Comparison of ENCODE assay signal across 13 cellular contexts in genomic region chr10:84176836-84177474, GRCh38. TPM values are rescaled to one million over a fixed set of nuclear protein-coding genes. Genes with fewer than 3 reads are reported as not detected.
DNase-seq lines count a peak whose midpoint lies in the region; ATAC-seq and TF ChIP-seq lines count a peak whose summit lies in the region.
"Had no signal": no experiment of that assay in that cellular context is flagged by ENCODE, and none has a peak within 500 bp of the region (broad histone marks: within the 10 kb centered on the region; RNA-seq: fewer than 3 reads in every experiment).

No MANE protein-coding gene starts in this region.

- intact Hi-C loops in cardiac septum (cut with DNase I), result no loop called here

- H3K27ac Mint-ChIP-seq in activated T-helper 17 cell treated with anti-CD3 and anti-CD28 coated beads, Interleukin-2, amount 50 U/mL, for 72 hours, result peak overlapping the region; percentile 84
- peak overlapping the region; percentile 22 for H3K27ac Mint-ChIP-seq in memory B cell

- TF ChIP-seq CTCF in right atrium auricular region (IDR thresholded peaks at IDR 0.05) (no peak), foreskin keratinocyte (conservative IDR thresholded peaks at IDR 0.05) (no peak)

- H3K27ac ChIP-seq in right atrium auricular region (no peak overlapping the region), foreskin keratinocyte (no peak overlapping the region)

- no peaks in the 10 kb centered on the region for H3K36me3 Mint-ChIP-seq in activated T-helper 17 cell treated with anti-CD3 and anti-CD28 coated beads, Interleukin-2, amount 50 U/mL, for 72 hours (ENCODE audit: low read depth)
- H3K36me3 Mint-ChIP-seq in memory B cell, result peaks cover 2% of the 10 kb centered on the region

- H3K36me3 ChIP-seq in right atrium auricular region, result no peaks in the 10 kb centered on the region
- H3K36me3 ChIP-seq: BE2C, transverse colon had no signal

- no peaks in the 10 kb centered on the region for H3K9me3 ChIP-seq in right atrium auricular region
- H3K9me3 ChIP-seq: BE2C, transverse colon had no signal

- DNase-seq in cardiac septum (ENCODE audit: low spot score) (peak; percentile 72), right atrium auricular region (ENCODE audit: low spot score) (no peak), memory B cell (ENCODE audit: low spot score in 2 of 2) (no peak), ureter (ENCODE audit: low spot score) (peak; percentile 5), erythroblast (lab: John Stamatoyannopoulos, UW) (no peak), foreskin keratinocyte (no peak)
- DNase-seq: BE2C, foreskin melanocyte, NCI-H1092, NCI-H226, transverse colon had no signal

- no peak for TF ChIP-seq POLR2A in erythroblast (IDR thresholded peaks at IDR 0.05; ENCODE audit: low read length)

- no peaks in the 10 kb centered on the region for H3K9me3 Mint-ChIP-seq in activated T-helper 17 cell treated with anti-CD3 and anti-CD28 coated beads, Interleukin-2, amount 50 U/mL, for 72 hours
- H3K9me3 Mint-ChIP-seq in memory B cell, result no peaks in the 10 kb centered on the region

- H3K4me3 ChIP-seq in right atrium auricular region, result no peak overlapping the region
- H3K4me3 ChIP-seq: transverse colon had no signal

- no peak for ATAC-seq in activated T-helper 17 cell treated with anti-CD3 and anti-CD28 coated beads, Interleukin-2, amount 50 U/mL, for 72 hours (replicated peaks)
- ATAC-seq in memory B cell (ENCODE audit: low read depth) (no peak), HG02642 (IDR thresholded peaks at IDR 0.05; ENCODE audit: poor library complexity, unreplicated experiment) (no peak), foreskin keratinocyte (no peak)

- H3K4me1 ChIP-seq in right atrium auricular region, result no peaks in the 10 kb centered on the region
- peaks cover 29% of the 10 kb centered on the region for H3K4me1 ChIP-seq in foreskin keratinocyte
- H3K4me1 ChIP-seq: BE2C had no signal

- no peak overlapping the region for H3K4me3 Mint-ChIP-seq in activated T-helper 17 cell treated with anti-CD3 and anti-CD28 coated beads, Interleukin-2, amount 50 U/mL, for 72 hours
- H3K4me3 Mint-ChIP-seq in memory B cell, result no peak overlapping the region

- H3K27me3 Mint-ChIP-seq in activated T-helper 17 cell treated with anti-CD3 and anti-CD28 coated beads, Interleukin-2, amount 50 U/mL, for 72 hours, result no peaks in the 10 kb centered on the region
- H3K27me3 Mint-ChIP-seq in memory B cell, result no peaks in the 10 kb centered on the region

- H3K27me3 ChIP-seq in right atrium auricular region, result no peaks in the 10 kb centered on the region
- H3K27me3 ChIP-seq in foreskin keratinocyte, result no peaks in the 10 kb centered on the region
- H3K27me3 ChIP-seq: BE2C, transverse colon had no signal

- peaks cover 5% of the 10 kb centered on the region for H3K4me1 Mint-ChIP-seq in activated T-helper 17 cell treated with anti-CD3 and anti-CD28 coated beads, Interleukin-2, amount 50 U/mL, for 72 hours
- peaks cover 14% of the 10 kb centered on the region for H3K4me1 Mint-ChIP-seq in memory B cell

RNA-seq across cellular contexts. Expression of gene GPR15LG, which starts 3.4 kb away (rescaled TPM):
- total RNA-seq in cardiac septum (not detected), right atrium auricular region (not detected), ureter (29.2 TPM), foreskin keratinocyte (0.32 TPM in 1 of 2 replicates, not detected in the other)
- not detected for total RNA-seq in activated T-helper 17 cell treated with anti-CD3 and anti-CD28 coated beads, Interleukin-2, amount 50 U/mL, for 72 hours
- polyA plus RNA-seq in foreskin keratinocyte, result not detected in 2 replicates

RNA-seq across cellular contexts. Expression of gene CDHR1, which starts 17.4 kb away (rescaled TPM):
- total RNA-seq in cardiac septum (1.3 TPM), right atrium auricular region (1 to 10 TPM in 1 of 2 donors, under 1 TPM in 1; 0.55 to 1.6 TPM), ureter (1.5 TPM), foreskin keratinocyte (0.92 and 1.8 TPM in 2 replicates)
- total RNA-seq in activated T-helper 17 cell treated with anti-CD3 and anti-CD28 coated beads, Interleukin-2, amount 50 U/mL, for 72 hours, result under 1 TPM; 0.11 TPM
- polyA plus RNA-seq in foreskin keratinocyte, result 0.51 and 1.2 TPM in 2 replicates

RNA-seq across cellular contexts. Expression of gene GHITM, which starts 37.6 kb away (rescaled TPM):
- total RNA-seq in cardiac septum (395 TPM), right atrium auricular region (100 to 1,000 TPM; 242 to 490 TPM), ureter (108 TPM), foreskin keratinocyte (120 and 128 TPM in 2 replicates)
- total RNA-seq in activated T-helper 17 cell treated with anti-CD3 and anti-CD28 coated beads, Interleukin-2, amount 50 U/mL, for 72 hours, result 100 to 1,000 TPM; 117 to 179 TPM
- 103 and 105 TPM in 2 replicates for polyA plus RNA-seq in foreskin keratinocyte

RNA-seq across cellular contexts. Expression of gene LRIT2, which starts 48.4 kb away (rescaled TPM):
- total RNA-seq in cardiac septum, result not detected
- total RNA-seq in right atrium auricular region, result not detected
- not detected for total RNA-seq in activated T-helper 17 cell treated with anti-CD3 and anti-CD28 coated beads, Interleukin-2, amount 50 U/mL, for 72 hours
- total RNA-seq in ureter, result not detected
- total RNA-seq in foreskin keratinocyte, result not detected in 2 replicates
- polyA plus RNA-seq in foreskin keratinocyte, result not detected in 2 replicates
- total RNA-seq: transverse colon had no signal

Comparison
In these comparisons a context has a peak if more than half of its experiments do, and no peak if none do; other contexts are left out.
1. DNase-seq: peak in cardiac septum (single experiment) and ureter (single experiment); none in right atrium auricular region (single experiment), memory B cell (0 of 2), erythroblast (0 of 2) and foreskin keratinocyte (0 of 2).
2. RNA of gene GPR15LG, which starts 3.4 kb away (total RNA-seq): 29.2 TPM in ureter (single experiment); 0.32 TPM in foreskin keratinocyte, not detected in cardiac septum (single experiment), not detected in right atrium auricular region and not detected in activated T-helper 17 cell treated with anti-CD3 and anti-CD28 coated beads, Interleukin-2, amount 50 U/mL, for 72 hours; every median in the first group is over 10 times any median in the second.